In the genomic region with DNA sequence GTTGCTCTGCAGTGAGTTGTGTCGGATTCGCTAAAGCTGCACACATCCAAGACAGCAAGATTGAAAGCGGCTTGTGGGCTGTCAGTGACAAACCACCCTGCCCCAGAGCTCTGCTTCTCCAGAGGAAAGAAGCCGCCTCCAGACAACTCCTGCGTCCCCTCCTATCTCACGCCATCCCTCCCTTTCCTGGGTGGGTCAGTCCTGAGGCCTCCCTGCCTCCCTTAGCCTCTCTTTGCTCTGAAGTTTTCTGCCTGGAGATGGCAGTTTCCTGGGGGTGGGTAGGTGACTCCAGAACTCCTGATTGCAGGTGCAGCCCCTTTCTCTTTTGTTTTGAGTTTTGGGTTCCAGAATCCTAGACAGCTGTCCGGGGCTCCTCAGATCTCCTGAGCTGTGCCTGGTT, we compare ENCODE assay signal across 21 cellular contexts.
DNase-seq lines count a peak whose midpoint lies in the region; ATAC-seq and TF ChIP-seq lines count a peak whose summit lies in the region.
"Had no signal": no experiment of that assay in that cellular context is flagged by ENCODE, and none has a peak within 500 bp of the region (broad histone marks: within the 10 kb centered on the region; RNA-seq: fewer than 3 reads in every experiment).

No MANE protein-coding gene starts in this region.

- H3K27ac Mint-ChIP-seq in endothelial cell (ENCODE audit: unreplicated experiment) = peak overlapping the region; percentile 20
- no peak overlapping the region for H3K27ac Mint-ChIP-seq in osteocyte (ENCODE audit: unreplicated experiment)
- H3K27ac Mint-ChIP-seq in naive thymus-derived CD8-positive, alpha-beta T cell = no peak overlapping the region
- H3K27ac Mint-ChIP-seq: CD14-positive monocyte; CD4-positive, alpha-beta T cell; CD8-positive, alpha-beta memory T cell; GM23338; H9 had no signal

- POLR2A ChIA-PET in naive thymus-derived CD8-positive, alpha-beta T cell (lab: Charles Lee) = no interaction called here

- H3K4me3 Mint-ChIP-seq in endothelial cell (ENCODE audit: unreplicated experiment) (no peak overlapping the region), osteocyte (ENCODE audit: unreplicated experiment) (no peak overlapping the region)
- H3K4me3 Mint-ChIP-seq in naive thymus-derived CD8-positive, alpha-beta T cell = no peak overlapping the region
- H3K4me3 Mint-ChIP-seq: CD4-positive, alpha-beta T cell; CD8-positive, alpha-beta memory T cell; GM23338; H9 had no signal

- H3K4me1 Mint-ChIP-seq in endothelial cell (ENCODE audit: unreplicated experiment) (peaks cover 3% of the 10 kb centered on the region), osteocyte (ENCODE audit: unreplicated experiment) (no peaks in the 10 kb centered on the region)
- no peaks in the 10 kb centered on the region for H3K4me1 Mint-ChIP-seq in naive thymus-derived CD8-positive, alpha-beta T cell
- H3K4me1 Mint-ChIP-seq: CD14-positive monocyte, GM23338, H9 had no signal

- TF ChIP-seq CTCF in endothelial cell (IDR thresholded peaks at IDR 0.05; ENCODE audit: unreplicated experiment) (no peak), osteocyte (IDR thresholded peaks at IDR 0.05) (no peak)

- no peaks in the 10 kb centered on the region for H3K36me3 Mint-ChIP-seq in endothelial cell (ENCODE audit: low read depth, unreplicated experiment)
- H3K36me3 Mint-ChIP-seq in osteocyte (ENCODE audit: unreplicated experiment) = no peaks in the 10 kb centered on the region
- H3K36me3 Mint-ChIP-seq in naive thymus-derived CD8-positive, alpha-beta T cell = no peaks in the 10 kb centered on the region
- H3K36me3 Mint-ChIP-seq: CD14-positive monocyte; CD8-positive, alpha-beta memory T cell had no signal

- DNase-seq in endothelial cell (ENCODE audit: low spot score) (no peak), left kidney (ENCODE audit: low read depth, low spot score) (peak; percentile 3), osteocyte (ENCODE audit: extremely low spot score, unreplicated experiment) (peak; percentile 56)
- no peak for DNase-seq in naive thymus-derived CD8-positive, alpha-beta T cell
- DNase-seq: 8988T; ACHN; AML-193; BE2C; CD4-positive, alpha-beta T cell; CD8-positive, alpha-beta memory T cell; DMS 273 treated with DMSO at 0.1 percent for 48 hours; DMS79; EL; GDM1; H9 had no signal

- H3K27me3 Mint-ChIP-seq in endothelial cell (ENCODE audit: unreplicated experiment) (peaks cover 4% of the 10 kb centered on the region), osteocyte (ENCODE audit: unreplicated experiment) (peaks cover 19% of the 10 kb centered on the region)
- H3K27me3 Mint-ChIP-seq in naive thymus-derived CD8-positive, alpha-beta T cell = peaks cover 10 to 59% (median 11%) of the 10 kb centered on the region in 5 donors

- H3K9me3 Mint-ChIP-seq in endothelial cell (ENCODE audit: unreplicated experiment) (no peaks in the 10 kb centered on the region), osteocyte (ENCODE audit: unreplicated experiment) (no peaks in the 10 kb centered on the region)
- peaks cover 0 to 2% (median 0%) of the 10 kb centered on the region in 9 donors for H3K9me3 Mint-ChIP-seq in naive thymus-derived CD8-positive, alpha-beta T cell
- H3K9me3 Mint-ChIP-seq: CD4-positive, alpha-beta T cell; CD8-positive, alpha-beta memory T cell; GM23338 had no signal

- ATAC-seq in naive thymus-derived CD8-positive, alpha-beta T cell = no peak
- ATAC-seq in HG03378 (IDR thresholded peaks at IDR 0.05; ENCODE audit: unreplicated experiment) = no peak
- ATAC-seq in GM21367 (IDR thresholded peaks at IDR 0.05; ENCODE audit: unreplicated experiment) = no peak
- ATAC-seq: A549, GM12878, GM23338 had no signal

Comparison
In these comparisons a context has a peak if more than half of its experiments do, and no peak if none do; other contexts are left out.
1. DNase-seq: peak in left kidney (single experiment) and osteocyte (single experiment); none in endothelial cell (single experiment) and naive thymus-derived CD8-positive, alpha-beta T cell (0 of 10).